8 cellular contexts compared by ENCODE assay signal in genomic region chr20:59087829-59088433, GRCh38. TPM values are rescaled to one million over a fixed set of nuclear protein-coding genes. Genes with fewer than 3 reads are reported as not detected.
DNase-seq lines count a peak whose midpoint lies in the region; ATAC-seq and TF ChIP-seq lines count a peak whose summit lies in the region.

No MANE protein-coding gene starts in this region.

- H3K27ac Mint-ChIP-seq in T-helper 17 cell = peak overlapping the region; percentile 63

- H3K4me3 ChIP-seq in GM12865 (ENCODE audit: low read depth, low read length) = no peak overlapping the region
- H3K4me3 ChIP-seq in adrenal gland = no peak overlapping the region
- no peak overlapping the region for H3K4me3 ChIP-seq in retinal pigment epithelial cell (ENCODE audit: low read length)

- WGBS in adrenal gland, 4 donors = 14 to 17% (median 15%) methylated on average over 5 of the region's 5 CpGs

- H3K9me3 ChIP-seq in T-helper 17 cell (ENCODE audit: control insufficient read depth, low read length, poor library complexity, severe bottlenecking) (no peaks in the 10 kb centered on the region), adrenal gland (replicated peaks in 1 of 3) (no peaks in the 10 kb centered on the region)

- ATAC-seq in T-helper 17 cell (peak; percentile 91), left cardiac atrium (peak; percentile 51 to 62), GM19328 (IDR thresholded peaks at IDR 0.05; ENCODE audit: unreplicated experiment) (no peak), GM18505 (IDR thresholded peaks at IDR 0.05; ENCODE audit: unreplicated experiment) (no peak)

- no peak for TF ChIP-seq POLR2A in adrenal gland (IDR thresholded peaks at IDR 0.05)
- no peak for TF ChIP-seq POLR2A in GM18505 (IDR thresholded peaks at IDR 0.05; ENCODE audit: borderline replicate concordance, extremely low read depth, insufficient read depth, insufficient read length)

- no peaks in the 10 kb centered on the region for H3K4me1 ChIP-seq in adrenal gland (replicated peaks in 1 of 2)

- DNase-seq in GM12865 (ENCODE audit: low read depth) = peak; percentile 72
- DNase-seq in NCI-H1417 (lab: John Stamatoyannopoulos, UW) = peak; percentile 48 to 88 (median 77)
- peak; percentile 72 to 85 (median 76) for DNase-seq in T-helper 17 cell
- peak; percentile 72 to 93 (median 81) for DNase-seq in adrenal gland
- DNase-seq in left cardiac atrium = peak; percentile 84
- DNase-seq in retinal pigment epithelial cell (ENCODE audit: low read depth) = no peak

- no peak overlapping the region for H3K27ac ChIP-seq in adrenal gland

- TF ChIP-seq CTCF in GM12865 (IDR thresholded peaks at IDR 0.05; ENCODE audit: insufficient read depth, low read depth, low read length, missing control alignments) (peak; percentile 86), adrenal gland (IDR thresholded peaks at IDR 0.05) (peak; percentile 63 to 95 (median 82)), retinal pigment epithelial cell (conservative IDR thresholded peaks at IDR 0.05; ENCODE audit: low read depth, low read length) (peak; percentile 96)

- no peaks in the 10 kb centered on the region for H3K27me3 ChIP-seq in adrenal gland

- intact Hi-C loops in adrenal gland (cut with DNase I) (loop anchor here (5.0 to 10.0 kb wide), 2 partner anchors 137 to 369 kb away; no protein-coding TSS in a partner anchor), left cardiac atrium (cut with DNase I) (loop anchor here in 1 of 2 donors (2.0 kb wide), 1 partner anchor 135 kb away; no protein-coding TSS in a partner anchor)

- no peaks in the 10 kb centered on the region for H3K36me3 Mint-ChIP-seq in T-helper 17 cell (ENCODE audit: low read depth)

- peaks cover 2% of the 10 kb centered on the region for H3K4me1 Mint-ChIP-seq in T-helper 17 cell

- peaks cover 10% of the 10 kb centered on the region for H3K27me3 Mint-ChIP-seq in T-helper 17 cell

- H3K4me3 Mint-ChIP-seq in T-helper 17 cell = no peak overlapping the region

- no peaks in the 10 kb centered on the region for H3K36me3 ChIP-seq in adrenal gland (replicated peaks in 1 of 2)

RNA-seq across cellular contexts. Expression of gene PRELID3B, which starts 45.3 kb away (rescaled TPM):
- 10 to 100 TPM; 53.8 to 72.6 TPM for total RNA-seq in T-helper 17 cell
- 100 to 1,000 TPM in 1 of 8 donors, 10 to 100 TPM in 7; 21.7 to 112 (median 47.8) TPM for total RNA-seq in adrenal gland
- 100 to 1,000 TPM in 1 of 3 donors, 10 to 100 TPM in 2; 13.3 to 119 (median 16.1) TPM for polyA plus RNA-seq in adrenal gland
- 10 to 100 TPM; 39.9 to 58.4 TPM for total RNA-seq in left cardiac atrium

RNA-seq across cellular contexts. Expression of gene ATP5F1E, which starts 55.8 kb away (rescaled TPM):
- total RNA-seq in T-helper 17 cell (10 to 100 TPM; 57.8 to 84.0 TPM), adrenal gland (10 to 100 TPM; 13.3 to 90.4 (median 47.4) TPM), left cardiac atrium (100 to 1,000 TPM; 122 to 125 TPM)
- 100 to 1,000 TPM in 1 of 3 donors, 10 to 100 TPM in 2; 42.5 to 131 (median 50.0) TPM for polyA plus RNA-seq in adrenal gland

Comparison
In these comparisons a context has a peak if more than half of its experiments do, and no peak if none do; other contexts are left out.
1. ATAC-seq: peak in T-helper 17 cell (single experiment) and left cardiac atrium (2 of 2); none in GM19328 (single experiment) and GM18505 (single experiment).
2. Peak in every context shown above with its lines, with median percentiles within 50 percentile points of each other: CTCF ChIP-seq.